ENCODE assay signal across 19 cellular contexts in genomic region chr2:129661942-129662341, GRCh38.
DNase-seq lines count a peak whose midpoint lies in the region; ATAC-seq and TF ChIP-seq lines count a peak whose summit lies in the region.
"Had no signal": no experiment of that assay in that cellular context is flagged by ENCODE, and none has a peak within 500 bp of the region (broad histone marks: within the 10 kb centered on the region; RNA-seq: fewer than 3 reads in every experiment).

No MANE protein-coding gene starts in this region.

- no peaks in the 10 kb centered on the region for H3K27me3 ChIP-seq in suprapubic skin
- H3K27me3 ChIP-seq: testis had no signal

- no peak for ATAC-seq in activated CD8-positive, alpha-beta T cell treated with anti-CD3 and anti-CD28 coated beads for 36 hours
- ATAC-seq: activated CD4-positive, alpha-beta T cell treated with anti-CD3 and anti-CD28 coated beads for 36 hours; sciatic nerve; stimulated activated effector memory CD8-positive, alpha-beta T cell treated with anti-CD3 and anti-CD28 coated beads, Interleukin-12 subunit alpha, Interleukin-12 subunit beta, amount 100 ng/mL, for 72 hours had no signal

- peaks cover 2% of the 10 kb centered on the region for H3K27me3 Mint-ChIP-seq in glutamatergic neuron (ENCODE audit: unreplicated experiment)
- peaks cover 1% of the 10 kb centered on the region for H3K27me3 Mint-ChIP-seq in activated CD8-positive, alpha-beta T cell treated with anti-CD3 and anti-CD28 coated beads for 36 hours

- DNase-seq in Ammon's horn (ENCODE audit: low spot score) (peak; percentile 12), HT-29 (ENCODE audit: low spot score) (peak; percentile 13), NCI-H2171 treated with DMSO at 0.1 percent for 48 hours (lab: John Stamatoyannopoulos, UW) (peak; percentile 81), glutamatergic neuron (no peak), NOMO-1 treated with dmso at 0.1 percent for 144 hours (lab: John Stamatoyannopoulos, UW; ENCODE audit: unreplicated experiment) (no peak), suprapubic skin (ENCODE audit: low spot score in 2 of 2) (no peak)
- DNase-seq in stimulated activated CD4-positive, alpha-beta T cell treated with anti-CD3 and anti-CD28 coated beads, Interleukin-15, amount 100 ng/mL, for 24 hours: no peak
- DNase-seq in activated CD8-positive, alpha-beta T cell treated with anti-CD3 and anti-CD28 coated beads for 36 hours: no peak
- DNase-seq: activated CD4-positive, alpha-beta T cell treated with anti-CD3 and anti-CD28 coated beads for 36 hours; activated naive CD4-positive, alpha-beta T cell treated with anti-CD3 and anti-CD28 coated beads, Interleukin-2, amount 50 U/mL, for 16 hours; effector CD4-positive, alpha-beta T cell; H7; naive B cell; NCI-H146; testis had no signal

- peak overlapping the region; percentile 30 for H3K27ac Mint-ChIP-seq in glutamatergic neuron (ENCODE audit: unreplicated experiment)
- no peak overlapping the region for H3K27ac Mint-ChIP-seq in activated CD8-positive, alpha-beta T cell treated with anti-CD3 and anti-CD28 coated beads for 36 hours
- H3K27ac Mint-ChIP-seq: activated CD4-positive, alpha-beta T cell treated with anti-CD3 and anti-CD28 coated beads for 36 hours; memory B cell; naive B cell; stimulated activated effector memory CD8-positive, alpha-beta T cell treated with anti-CD3 and anti-CD28 coated beads, Interleukin-12 subunit alpha, Interleukin-12 subunit beta, amount 100 ng/mL, for 72 hours had no signal

- no peaks in the 10 kb centered on the region for H3K4me1 ChIP-seq in suprapubic skin
- H3K4me1 ChIP-seq: parathyroid adenoma, testis had no signal

- peaks cover 7% of the 10 kb centered on the region for H3K9me3 ChIP-seq in suprapubic skin
- H3K9me3 ChIP-seq: testis had no signal

- H3K27ac ChIP-seq in suprapubic skin: no peak overlapping the region
- H3K27ac ChIP-seq: parathyroid adenoma, testis had no signal

- POLR2A ChIA-PET in activated CD8-positive, alpha-beta T cell treated with anti-CD3 and anti-CD28 coated beads for 36 hours (lab: Charles Lee): no interaction called here

- peaks cover 2% of the 10 kb centered on the region for H3K9me3 Mint-ChIP-seq in glutamatergic neuron (ENCODE audit: unreplicated experiment)
- peaks cover 6% of the 10 kb centered on the region for H3K9me3 Mint-ChIP-seq in activated CD8-positive, alpha-beta T cell treated with anti-CD3 and anti-CD28 coated beads for 36 hours

- H3K4me3 ChIP-seq in suprapubic skin: no peak overlapping the region
- H3K4me3 ChIP-seq: testis had no signal

- H3K36me3 Mint-ChIP-seq in glutamatergic neuron (ENCODE audit: unreplicated experiment): peaks cover 2% of the 10 kb centered on the region
- H3K36me3 Mint-ChIP-seq in activated CD8-positive, alpha-beta T cell treated with anti-CD3 and anti-CD28 coated beads for 36 hours (ENCODE audit: low read depth): no peaks in the 10 kb centered on the region
- H3K36me3 Mint-ChIP-seq: stimulated activated effector memory CD8-positive, alpha-beta T cell treated with anti-CD3 and anti-CD28 coated beads, Interleukin-12 subunit alpha, Interleukin-12 subunit beta, amount 100 ng/mL, for 72 hours had no signal

- peak; percentile 20 for TF ChIP-seq CTCF in glutamatergic neuron (IDR thresholded peaks at IDR 0.05; ENCODE audit: partially characterized antibody, unreplicated experiment)
- TF ChIP-seq CTCF in activated CD8-positive, alpha-beta T cell treated with anti-CD3 and anti-CD28 coated beads for 36 hours (IDR thresholded peaks at IDR 0.05): no peak
- no peak for TF ChIP-seq CTCF in suprapubic skin (IDR thresholded peaks at IDR 0.05)

- H3K4me1 Mint-ChIP-seq in glutamatergic neuron (ENCODE audit: low read depth, unreplicated experiment): peaks cover 2% of the 10 kb centered on the region
- H3K4me1 Mint-ChIP-seq in activated CD8-positive, alpha-beta T cell treated with anti-CD3 and anti-CD28 coated beads for 36 hours (ENCODE audit: low read depth): no peaks in the 10 kb centered on the region
- H3K4me1 Mint-ChIP-seq: activated CD4-positive, alpha-beta T cell treated with anti-CD3 and anti-CD28 coated beads for 36 hours; memory B cell; naive B cell; stimulated activated effector memory CD8-positive, alpha-beta T cell treated with anti-CD3 and anti-CD28 coated beads, Interleukin-12 subunit alpha, Interleukin-12 subunit beta, amount 100 ng/mL, for 72 hours had no signal

- intact Hi-C loops in activated CD8-positive, alpha-beta T cell treated with anti-CD3 and anti-CD28 coated beads for 36 hours (cut with micrococcal nuclease): no loop called here

- TF ChIP-seq POLR2A in suprapubic skin (IDR thresholded peaks at IDR 0.05): no peak

- no peak overlapping the region for H3K4me3 Mint-ChIP-seq in glutamatergic neuron (ENCODE audit: unreplicated experiment)
- H3K4me3 Mint-ChIP-seq in activated CD8-positive, alpha-beta T cell treated with anti-CD3 and anti-CD28 coated beads for 36 hours: no peak overlapping the region
- H3K4me3 Mint-ChIP-seq: activated CD4-positive, alpha-beta T cell treated with anti-CD3 and anti-CD28 coated beads for 36 hours; memory B cell; naive B cell; stimulated activated effector memory CD8-positive, alpha-beta T cell treated with anti-CD3 and anti-CD28 coated beads, Interleukin-12 subunit alpha, Interleukin-12 subunit beta, amount 100 ng/mL, for 72 hours had no signal

- CTCF ChIA-PET in activated CD8-positive, alpha-beta T cell treated with anti-CD3 and anti-CD28 coated beads for 36 hours (lab: Charles Lee): interaction anchor here (0.9 kb wide), 1 partner anchor 17 kb away, joined by 3 read pairs; no protein-coding TSS in a partner anchor

- no peak for TF ChIP-seq EP300 in suprapubic skin (IDR thresholded peaks at IDR 0.05)

- 70% methylated on average over 1 of the region's 1 CpG for WGBS in suprapubic skin

- H3K36me3 ChIP-seq in suprapubic skin: no peaks in the 10 kb centered on the region

Comparison
In these comparisons a context has a peak if more than half of its experiments do, and no peak if none do; other contexts are left out.
1. DNase-seq: peak in Ammon's horn (single experiment), HT-29 (single experiment) and NCI-H2171 treated with DMSO at 0.1 percent for 48 hours (single experiment); none in glutamatergic neuron (single experiment), stimulated activated CD4-positive, alpha-beta T cell treated with anti-CD3 and anti-CD28 coated beads, Interleukin-15, amount 100 ng/mL, for 24 hours (single experiment), NOMO-1 treated with dmso at 0.1 percent for 144 hours (single experiment), activated CD8-positive, alpha-beta T cell treated with anti-CD3 and anti-CD28 coated beads for 36 hours (single experiment) and suprapubic skin (0 of 2).